Comparison of ENCODE assay signal across 8 cellular contexts in genomic region chr9:94374176-94375056, GRCh38. TPM values are rescaled to one million over a fixed set of nuclear protein-coding genes. Genes with fewer than 3 reads are reported as not detected.
A peak's percentile ranks its signal among the peaks of the same experiment; 100 is the strongest.
DNase-seq lines count a peak whose midpoint lies in the region; ATAC-seq and TF ChIP-seq lines count a peak whose summit lies in the region.
"Not testable (repeated sequence)": the region's sequence is repeated elsewhere in the genome, so short reads cannot be mapped to it uniquely, and the experiment has no call there.

No MANE protein-coding gene starts in this region.

- not testable (repeated sequence) for H3K9me3 ChIP-seq in colonic mucosa

- DNase-seq in C1 segment of cervical spinal cord (lab: John Stamatoyannopoulos, UW) (peak; percentile 44 to 92 (median 80)), NCI-H524 (lab: John Stamatoyannopoulos, UW) (peak; percentile 93 to 95), colonic mucosa (peak; percentile 93), kidney tubule cell (ENCODE audit: low spot score) (peak; percentile 87)
- DNase-seq in activated CD4-positive, alpha-beta T cell treated with anti-CD3 and anti-CD28 coated beads for 36 hours = peak; percentile 94
- peak; percentile 62 to 88 (median 72) for DNase-seq in stimulated activated CD4-positive, alpha-beta T cell treated with anti-CD3 and anti-CD28 coated beads, Interleukin-1b, Interleukin-23, amount 100 ng/mL, for 24 hours (ENCODE audit: low read depth in 4 of 4, low spot score in 1 of 4)

- H3K27ac Mint-ChIP-seq in activated CD4-positive, alpha-beta T cell treated with anti-CD3 and anti-CD28 coated beads for 36 hours = peak overlapping the region; percentile 89

- H3K36me3 Mint-ChIP-seq in activated CD4-positive, alpha-beta T cell treated with anti-CD3 and anti-CD28 coated beads for 36 hours (ENCODE audit: low read depth) = not testable (repeated sequence)

- peak overlapping the region; percentile 34 to 60 for H3K9ac ChIP-seq in colonic mucosa (ENCODE audit: low read depth in 2 of 2, low read length in 2 of 2)

- peak overlapping the region; percentile 43 for H3K4me3 ChIP-seq in colonic mucosa

- H3K36me3 ChIP-seq in colonic mucosa = not testable (repeated sequence)

- H3K27ac ChIP-seq in colonic mucosa = peak overlapping the region; percentile 36

- peaks cover 11% of the 10 kb centered on the region for H3K4me1 Mint-ChIP-seq in activated CD4-positive, alpha-beta T cell treated with anti-CD3 and anti-CD28 coated beads for 36 hours

- not testable (repeated sequence) for TF ChIP-seq CTCF in colonic mucosa (IDR thresholded peaks at IDR 0.05)

- intact Hi-C loops in activated CD4-positive, alpha-beta T cell treated with anti-CD3 and anti-CD28 coated beads for 36 hours (cut with DNase I, micrococcal nuclease) = loop anchor here (1.0 to 5.0 kb wide), 5 partner anchors 115 to 353 kb away; partner anchors contain the start of genes AOPEP (in 2 of the 2) and ZNF169 (in 1 of the 2)
- intact Hi-C loops in colonic mucosa (cut with DNase I) = not testable (repeated sequence)

- peak overlapping the region; percentile 82 for H3K4me3 Mint-ChIP-seq in activated CD4-positive, alpha-beta T cell treated with anti-CD3 and anti-CD28 coated beads for 36 hours

- peak; percentile 89 for ATAC-seq in GM19328 (IDR thresholded peaks at IDR 0.05; ENCODE audit: unreplicated experiment)
- peak; percentile 86 for ATAC-seq in HG03460 (IDR thresholded peaks at IDR 0.05; ENCODE audit: unreplicated experiment)
- peak; percentile 97 for ATAC-seq in activated CD4-positive, alpha-beta T cell treated with anti-CD3 and anti-CD28 coated beads for 36 hours

- H3K9me3 Mint-ChIP-seq in activated CD4-positive, alpha-beta T cell treated with anti-CD3 and anti-CD28 coated beads for 36 hours (ENCODE audit: low read depth) = not testable (repeated sequence)

- not testable (repeated sequence) for H3K4me1 ChIP-seq in colonic mucosa

- CTCF ChIA-PET in activated CD4-positive, alpha-beta T cell treated with anti-CD3 and anti-CD28 coated beads for 36 hours (lab: Charles Lee) = not testable (repeated sequence)

- H3K27me3 ChIP-seq in colonic mucosa = not testable (repeated sequence)

- POLR2A ChIA-PET in activated CD4-positive, alpha-beta T cell treated with anti-CD3 and anti-CD28 coated beads for 36 hours (lab: Charles Lee) = not testable (repeated sequence)

- H3K27me3 Mint-ChIP-seq in activated CD4-positive, alpha-beta T cell treated with anti-CD3 and anti-CD28 coated beads for 36 hours = not testable (repeated sequence)

RNA-seq across cellular contexts. Expression of gene NUTM2F, which starts 46.0 kb away (rescaled TPM):
- total RNA-seq in activated CD4-positive, alpha-beta T cell treated with anti-CD3 and anti-CD28 coated beads for 36 hours = not detected
- total RNA-seq in colonic mucosa = not detected

Comparison
In these comparisons a context has a peak if more than half of its experiments do, and no peak if none do; other contexts are left out.
1. Peak in every context shown above with its lines: DNase-seq, ATAC-seq, H3K4me3 ChIP-seq and H3K27ac ChIP-seq.